16 cellular contexts compared by ENCODE assay signal in genomic region chr1:159947942-159948341, GRCh38. TPM values are rescaled to one million over a fixed set of nuclear protein-coding genes. Genes with fewer than 3 reads are reported as not detected.
DNase-seq lines count a peak whose midpoint lies in the region; ATAC-seq and TF ChIP-seq lines count a peak whose summit lies in the region.
"Had no signal": no experiment of that assay in that cellular context is flagged by ENCODE, and none has a peak within 500 bp of the region (broad histone marks: within the 10 kb centered on the region; RNA-seq: fewer than 3 reads in every experiment).

No MANE protein-coding gene starts in this region.

- no peak overlapping the region for H3K4me3 ChIP-seq in neural progenitor cell
- H3K4me3 ChIP-seq: GM23338 had no signal

- H3F3A ChIP-seq in neural progenitor cell (ENCODE audit: low read depth): peaks cover 4% of the 10 kb centered on the region

- H3K4me3 Mint-ChIP-seq in activated T-helper 17 cell treated with anti-CD3 and anti-CD28 coated beads, Interleukin-2, amount 50 U/mL, for 72 hours: no peak overlapping the region
- peak overlapping the region; percentile 50 for H3K4me3 Mint-ChIP-seq in neural progenitor cell
- H3K4me3 Mint-ChIP-seq: CD4-positive, CD25-positive, alpha-beta regulatory T cell; CD8-positive, alpha-beta memory T cell; GM23338; HFFc6 had no signal

- H3K79me2 ChIP-seq in neural progenitor cell (ENCODE audit: low read depth): peaks cover 21% of the 10 kb centered on the region

- H3K27me3 Mint-ChIP-seq in activated T-helper 17 cell treated with anti-CD3 and anti-CD28 coated beads, Interleukin-2, amount 50 U/mL, for 72 hours: peaks cover 36% of the 10 kb centered on the region
- H3K27me3 Mint-ChIP-seq in neural progenitor cell (ENCODE audit: insufficient read depth, low read depth): peaks cover 12% of the 10 kb centered on the region

- H3K9ac ChIP-seq in neural progenitor cell: no peak overlapping the region

- H3K36me3 Mint-ChIP-seq in activated T-helper 17 cell treated with anti-CD3 and anti-CD28 coated beads, Interleukin-2, amount 50 U/mL, for 72 hours (ENCODE audit: low read depth): no peaks in the 10 kb centered on the region
- peaks cover 2% of the 10 kb centered on the region for H3K36me3 Mint-ChIP-seq in neural progenitor cell
- H3K36me3 Mint-ChIP-seq: CD4-positive, CD25-positive, alpha-beta regulatory T cell had no signal

- peak overlapping the region; percentile 25 for H3K27ac Mint-ChIP-seq in activated T-helper 17 cell treated with anti-CD3 and anti-CD28 coated beads, Interleukin-2, amount 50 U/mL, for 72 hours
- H3K27ac Mint-ChIP-seq in neural progenitor cell: no peak overlapping the region
- H3K27ac Mint-ChIP-seq: CD4-positive, CD25-positive, alpha-beta regulatory T cell; GM23338; HFFc6 had no signal

- no peaks in the 10 kb centered on the region for H3K9me3 ChIP-seq in neural progenitor cell (ENCODE audit: low read depth)
- H3K9me3 ChIP-seq: BE2C had no signal

- no peaks in the 10 kb centered on the region for H3K27me3 ChIP-seq in neural progenitor cell
- H3K27me3 ChIP-seq: BE2C had no signal

- H3K4me1 Mint-ChIP-seq in activated T-helper 17 cell treated with anti-CD3 and anti-CD28 coated beads, Interleukin-2, amount 50 U/mL, for 72 hours: peaks cover 8% of the 10 kb centered on the region
- H3K4me1 Mint-ChIP-seq in neural progenitor cell: peaks cover 24% of the 10 kb centered on the region

- H3K4me2 ChIP-seq in neural progenitor cell: no peak overlapping the region
- H3K4me2 ChIP-seq: GM23338 had no signal

- H3K36me3 ChIP-seq in neural progenitor cell: no peaks in the 10 kb centered on the region
- H3K36me3 ChIP-seq: BE2C had no signal

- peaks cover 25% of the 10 kb centered on the region for H3K4me1 ChIP-seq in neural progenitor cell

- H3K27ac ChIP-seq in neural progenitor cell: no peak overlapping the region
- H3K27ac ChIP-seq: HL-60 had no signal

- H2AFZ ChIP-seq in neural progenitor cell (replicated peaks): no peak overlapping the region
- H2AFZ ChIP-seq: GM23338 had no signal

- DNase-seq in islet precursor cell: peak; percentile 22
- DNase-seq in neural progenitor cell (ENCODE audit: low spot score): no peak
- no peak for DNase-seq in NCI-H146 (lab: John Stamatoyannopoulos, UW)
- no peak for DNase-seq in foreskin melanocyte
- DNase-seq in NCI-H82 treated with DMSO at 0.1 percent for 48 hours (lab: John Stamatoyannopoulos, UW; ENCODE audit: unreplicated experiment): no peak
- DNase-seq: ACHN; BE2C; C1 segment of cervical spinal cord; CD4-positive, CD25-positive, alpha-beta regulatory T cell; CD8-positive, alpha-beta memory T cell; COR-L47; HCEC 1CT; HFFc6 had no signal

- TF ChIP-seq CTCF in neural progenitor cell (IDR thresholded peaks at IDR 0.05): no peak

- ATAC-seq in activated T-helper 17 cell treated with anti-CD3 and anti-CD28 coated beads, Interleukin-2, amount 50 U/mL, for 72 hours (replicated peaks): no peak
- ATAC-seq: GM23338 had no signal

- no peaks in the 10 kb centered on the region for H3K9me3 Mint-ChIP-seq in activated T-helper 17 cell treated with anti-CD3 and anti-CD28 coated beads, Interleukin-2, amount 50 U/mL, for 72 hours
- H3K9me3 Mint-ChIP-seq in neural progenitor cell: no peaks in the 10 kb centered on the region
- H3K9me3 Mint-ChIP-seq: CD8-positive, alpha-beta memory T cell; GM23338; HFFc6 had no signal

- no peaks in the 10 kb centered on the region for H4K20me1 ChIP-seq in neural progenitor cell (ENCODE audit: low read depth)

RNA-seq across cellular contexts. Expression of gene IGSF9, which starts 2.5 kb away (rescaled TPM):
- total RNA-seq in activated T-helper 17 cell treated with anti-CD3 and anti-CD28 coated beads, Interleukin-2, amount 50 U/mL, for 72 hours: not detected
- 3.3 and 9.1 TPM in 2 replicates for total RNA-seq in neural progenitor cell (ENCODE audit: low replicate concordance)
- total RNA-seq: CD4-positive, CD25-positive, alpha-beta regulatory T cell; HFFc6 had no signal

RNA-seq across cellular contexts. Expression of gene SLAMF9, which starts 6.1 kb away (rescaled TPM):
- total RNA-seq in activated T-helper 17 cell treated with anti-CD3 and anti-CD28 coated beads, Interleukin-2, amount 50 U/mL, for 72 hours: not detected
- not detected in 2 replicates for total RNA-seq in neural progenitor cell (ENCODE audit: low replicate concordance)
- total RNA-seq: CD4-positive, CD25-positive, alpha-beta regulatory T cell; CD8-positive, alpha-beta memory T cell; GM23338 had no signal

RNA-seq across cellular contexts. Expression of gene TAGLN2, which starts 22.6 kb away (rescaled TPM):
- 100 to 1,000 TPM; 457 to 593 TPM for total RNA-seq in activated T-helper 17 cell treated with anti-CD3 and anti-CD28 coated beads, Interleukin-2, amount 50 U/mL, for 72 hours
- 3.9 and 12.1 TPM in 2 replicates for total RNA-seq in neural progenitor cell (ENCODE audit: low replicate concordance)

RNA-seq across cellular contexts. Expression of gene CFAP45, which starts 48.0 kb away (rescaled TPM):
- total RNA-seq in activated T-helper 17 cell treated with anti-CD3 and anti-CD28 coated beads, Interleukin-2, amount 50 U/mL, for 72 hours: 1 to 10 TPM in 1 of 2 donors, under 1 TPM in 1; 0.78 to 3.6 TPM
- total RNA-seq in neural progenitor cell (ENCODE audit: low replicate concordance): not detected in 2 replicates
- total RNA-seq: GM23338 had no signal

Comparison
In these comparisons a context has a peak if more than half of its experiments do, and no peak if none do; other contexts are left out.
1. RNA of gene TAGLN2, which starts 22.6 kb away (total RNA-seq): 457 to 593 TPM in activated T-helper 17 cell treated with anti-CD3 and anti-CD28 coated beads, Interleukin-2, amount 50 U/mL, for 72 hours; 3.9 to 12.1 TPM in neural progenitor cell; every median in the first group is over 10 times any median in the second.